7 cellular contexts compared by ENCODE assay signal in the genomic region with DNA sequence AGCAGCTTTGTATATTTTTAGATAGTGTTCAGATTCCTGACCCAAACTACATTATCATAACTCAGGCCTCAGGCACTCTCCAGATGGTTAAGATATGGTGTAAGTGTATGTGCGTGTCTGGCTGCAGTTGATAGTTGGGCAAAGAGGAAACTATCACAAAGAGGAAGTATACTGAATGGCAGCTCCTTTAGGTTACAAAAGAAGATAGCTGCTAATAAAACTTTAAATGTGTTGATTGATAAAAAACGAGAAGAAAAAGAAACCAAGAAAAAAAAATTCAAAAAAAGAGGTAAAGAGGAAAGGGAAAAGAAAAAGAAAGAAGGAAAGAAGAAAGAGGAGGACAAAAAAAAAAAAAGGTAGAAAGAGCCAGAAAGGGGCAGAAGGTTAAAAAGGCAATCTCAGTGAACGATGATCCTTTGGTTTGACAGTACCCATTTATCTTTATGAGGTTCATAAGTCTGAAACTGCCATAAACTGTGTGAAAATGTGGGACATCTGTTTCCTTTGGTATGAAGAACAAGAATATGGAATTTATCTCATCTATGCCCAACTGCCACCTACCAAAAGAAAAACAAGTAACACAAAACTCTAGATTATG. TPM values are rescaled to one million over a fixed set of nuclear protein-coding genes. Genes with fewer than 3 reads are reported as not detected.
A peak's percentile ranks its signal among the peaks of the same experiment; 100 is the strongest.
DNase-seq lines count a peak whose midpoint lies in the region; ATAC-seq and TF ChIP-seq lines count a peak whose summit lies in the region.

No MANE protein-coding gene starts in this region.

- peak overlapping the region; percentile 35 for H3K4me2 ChIP-seq in SU-DHL-6 (ENCODE audit: low read depth, low read length, poor library complexity, severe bottlenecking)

- peaks cover 88% of the 10 kb centered on the region for H3K79me2 ChIP-seq in SU-DHL-6 (ENCODE audit: insufficient read depth, low read length)

- H4K20me1 ChIP-seq in SU-DHL-6 (ENCODE audit: low read depth, low read length) = 0 out of 2 replicates have a peak, but pooled peaks cover 3% of the 10 kb centered on the region

- H3K27me3 ChIP-seq in SU-DHL-6 (ENCODE audit: low read length) = no peaks in the 10 kb centered on the region

- H3K9me2 ChIP-seq in SU-DHL-6 (replicated peaks; ENCODE audit: insufficient read depth, low read length) = no peaks in the 10 kb centered on the region

- no peaks in the 10 kb centered on the region; the same call in 1 of the 2 replicates for H3F3A ChIP-seq in SU-DHL-6 (ENCODE audit: insufficient read depth)

- no peak overlapping the region for H2AFZ ChIP-seq in SU-DHL-6 (ENCODE audit: low read depth, low read length, severe bottlenecking)

- H3K4me3 ChIP-seq in SU-DHL-6 (ENCODE audit: insufficient read depth, low read length, poor library complexity, severe bottlenecking) (no peak overlapping the region), mucosa of descending colon (no peak overlapping the region)

- H3K9me3 Mint-ChIP-seq in stimulated activated naive CD8-positive, alpha-beta T cell treated with anti-CD3 and anti-CD28 coated beads, Interleukin-15, amount 100 ng/mL, for 72 hours = no peaks in the 10 kb centered on the region

- peak overlapping the region; percentile 38 for H3K27ac ChIP-seq in SU-DHL-6 (ENCODE audit: low read depth, low read length)

- TF ChIP-seq CTCF in SU-DHL-6 (IDR thresholded peaks at IDR 0.05; ENCODE audit: insufficient read depth, low read length, poor library complexity, severe bottlenecking) (no peak), mucosa of descending colon (IDR thresholded peaks at IDR 0.05) (no peak)

- H3K4me1 ChIP-seq in mucosa of descending colon (ENCODE audit: low read depth) = peaks cover 16% of the 10 kb centered on the region

- H3K4me3 Mint-ChIP-seq in stimulated activated naive CD8-positive, alpha-beta T cell treated with anti-CD3 and anti-CD28 coated beads, Interleukin-15, amount 100 ng/mL, for 72 hours = no peak overlapping the region

- H3K27ac Mint-ChIP-seq in stimulated activated naive CD8-positive, alpha-beta T cell treated with anti-CD3 and anti-CD28 coated beads, Interleukin-15, amount 100 ng/mL, for 72 hours = no peak overlapping the region

- no peaks in the 10 kb centered on the region for H3K9me3 ChIP-seq in SU-DHL-6 (ENCODE audit: insufficient read depth, low read length)
- no peaks in the 10 kb centered on the region for H3K9me3 ChIP-seq in mucosa of descending colon

- H3K27me3 Mint-ChIP-seq in stimulated activated naive CD8-positive, alpha-beta T cell treated with anti-CD3 and anti-CD28 coated beads, Interleukin-15, amount 100 ng/mL, for 72 hours = no peaks in the 10 kb centered on the region

- H3K4me1 Mint-ChIP-seq in stimulated activated naive CD8-positive, alpha-beta T cell treated with anti-CD3 and anti-CD28 coated beads, Interleukin-15, amount 100 ng/mL, for 72 hours = peaks cover 27% of the 10 kb centered on the region

- H3K36me3 ChIP-seq in SU-DHL-6 (ENCODE audit: low read length) (no peaks in the 10 kb centered on the region), mucosa of descending colon (ENCODE audit: low read depth) (no peaks in the 10 kb centered on the region)

- no peak overlapping the region for H3K9ac ChIP-seq in SU-DHL-6 (ENCODE audit: low read length)

- intact Hi-C loops in mucosa of descending colon (cut with DNase I, micrococcal nuclease) = no loop called here

- DNase-seq in mucosa of descending colon (peak in 1 of 3 donors; percentile 24), amygdala (lab: John Stamatoyannopoulos, UW) (no peak), NCI-H2227 (lab: John Stamatoyannopoulos, UW; ENCODE audit: unreplicated experiment) (no peak)
- no peak for DNase-seq in stimulated activated naive CD8-positive, alpha-beta T cell treated with anti-CD3 and anti-CD28 coated beads, Interleukin-15, amount 100 ng/mL, for 72 hours

- ATAC-seq in GM18868 (IDR thresholded peaks at IDR 0.05; ENCODE audit: unreplicated experiment) (peak; percentile 90), HG03064 (IDR thresholded peaks at IDR 0.05; ENCODE audit: low read depth, unreplicated experiment) (peak; percentile 74), mucosa of descending colon (peak; percentile 97)
- no peak for ATAC-seq in stimulated activated naive CD8-positive, alpha-beta T cell treated with anti-CD3 and anti-CD28 coated beads, Interleukin-15, amount 100 ng/mL, for 72 hours

RNA-seq across cellular contexts. Expression of a gene that starts 42.2 kb away (rescaled TPM):
- 10 to 100 TPM; 49.5 to 72.3 (median 52.8) TPM for total RNA-seq in mucosa of descending colon

RNA-seq across cellular contexts. Expression of a gene that starts 45.8 kb away (rescaled TPM):
- total RNA-seq in mucosa of descending colon = 10 to 100 TPM; 35.2 to 56.4 (median 50.9) TPM
